11 cellular contexts compared by ENCODE assay signal in the genomic region with DNA sequence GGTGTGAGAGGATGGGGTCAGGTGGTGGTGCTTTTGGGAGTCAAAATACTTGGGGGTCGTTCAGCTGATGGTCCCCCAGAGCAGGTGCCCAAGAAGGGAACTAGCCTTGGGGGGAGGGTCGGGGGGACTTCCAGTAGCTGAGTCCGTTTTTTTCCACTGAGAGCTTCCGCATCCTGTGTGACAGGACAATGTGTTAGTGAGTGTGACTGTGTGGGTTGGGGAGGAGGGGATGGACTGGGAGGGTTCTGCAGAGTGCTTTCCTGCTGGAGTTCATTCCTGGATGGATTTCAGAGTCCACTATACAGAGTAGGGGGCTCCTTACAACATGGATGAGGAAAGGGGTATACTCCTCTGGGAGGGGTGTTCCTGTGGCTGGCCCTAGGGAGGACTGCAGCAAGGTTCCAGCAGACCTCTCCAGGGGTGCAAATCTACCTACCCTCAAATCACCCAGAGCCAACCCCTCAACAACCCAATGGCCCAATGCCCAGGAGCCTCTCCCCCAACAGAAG. TPM values are rescaled to one million over a fixed set of nuclear protein-coding genes. Genes with fewer than 3 reads are reported as not detected.
DNase-seq lines count a peak whose midpoint lies in the region; ATAC-seq, FAIRE-seq and TF ChIP-seq lines count a peak whose summit lies in the region.
"Had no signal": no experiment of that assay in that cellular context is flagged by ENCODE, and none has a peak within 500 bp of the region (broad histone marks: within the 10 kb centered on the region; RNA-seq: fewer than 3 reads in every experiment).

No MANE protein-coding gene starts in this region.

- no peaks in the 10 kb centered on the region for H4K20me1 ChIP-seq in endothelial cell of umbilical vein (replicated peaks; ENCODE audit: control insufficient read depth, extremely low read depth, insufficient read depth, low read length)

- H3K79me2 ChIP-seq in endothelial cell of umbilical vein (ENCODE audit: control insufficient read depth, insufficient read depth, low read length), result peaks cover 48% of the 10 kb centered on the region

- peaks cover 55% of the 10 kb centered on the region for H3K4me1 ChIP-seq in endothelial cell of umbilical vein (ENCODE audit: control insufficient read depth, extremely low read depth, insufficient read depth, low read length)

- H3K4me3 Mint-ChIP-seq in IgD-negative memory B cell, result peak overlapping the region in 2 of 4 donors; percentile 13 to 92
- H3K4me3 Mint-ChIP-seq in nephron, result peak overlapping the region; percentile 86 to 92 (median 88)

- H3K27ac Mint-ChIP-seq in IgD-negative memory B cell (peak overlapping the region in 2 of 3 donors; percentile 53 to 89), nephron (peak overlapping the region; percentile 99 to 100 (median 99))

- no peaks in the 10 kb centered on the region for H3K9me3 Mint-ChIP-seq in IgD-negative memory B cell
- H3K9me3 Mint-ChIP-seq in nephron, result no peaks in the 10 kb centered on the region

- intact Hi-C loops in endothelial cell of umbilical vein (cut with micrococcal nuclease), result loop anchor here (1.0 to 2.0 kb wide), 3 partner anchors 11 to 156 kb away; partner anchors contain the start of genes HYAL3 and NAA80

- ATAC-seq in GM19463 (IDR thresholded peaks at IDR 0.05; ENCODE audit: unreplicated experiment), result no peak

- no peaks in the 10 kb centered on the region for H3K9me3 ChIP-seq in endothelial cell of umbilical vein (replicated peaks; ENCODE audit: control insufficient read depth, insufficient read depth, low read length)

- in situ Hi-C loops in G401 (cut with HindIII; ENCODE audit: low sequenced_read_pairs), result no loop called here

- H2AFZ ChIP-seq in endothelial cell of umbilical vein (ENCODE audit: low read depth, low read length), result no peak overlapping the region

- TF ChIP-seq CTCF in 22Rv1 (IDR thresholded peaks at IDR 0.05), result no peak
- no peak for TF ChIP-seq CTCF in endothelial cell of umbilical vein (IDR thresholded peaks at IDR 0.05; ENCODE audit: extremely low read depth in 1 of 2, insufficient read depth in 1 of 2, low read depth in 1 of 2, low read length in 2 of 2)
- no peak for TF ChIP-seq CTCF in nephron (IDR thresholded peaks at IDR 0.05; ENCODE audit: unreplicated experiment in 3 of 3)

- TF ChIP-seq POLR2A in endothelial cell of umbilical vein (IDR thresholded peaks at IDR 0.05; ENCODE audit: low read depth, low read length), result no peak

- DNase-seq in endothelial cell of umbilical vein (ENCODE audit: low read depth, low spot score) (peak; percentile 76), iPS-NIHi11 (ENCODE audit: low spot score) (no peak), G401 (ENCODE audit: low spot score) (no peak), NCI-H1105 treated with DMSO at 0.1 percent for 48 hours (lab: John Stamatoyannopoulos, UW) (no peak)
- DNase-seq: activated effector memory CD4-positive, alpha-beta T cell treated with Interleukin-2 at 50 U/mL for 16 hours; trophoblast cell had no signal

- peak overlapping the region; percentile 85 for H3K27ac ChIP-seq in 22Rv1
- peak overlapping the region; percentile 99 for H3K27ac ChIP-seq in endothelial cell of umbilical vein (ENCODE audit: insufficient read depth, low read depth, low read length)

- H3K27me3 Mint-ChIP-seq in IgD-negative memory B cell (no peaks in the 10 kb centered on the region), nephron (ENCODE audit: low read depth) (no peaks in the 10 kb centered on the region)

- peak overlapping the region; percentile 88 for H3K9ac ChIP-seq in endothelial cell of umbilical vein (replicated peaks; ENCODE audit: extremely low read depth, insufficient read depth, low read length)

- POLR2A ChIA-PET in endothelial cell of umbilical vein (lab: Charles Lee), result interaction anchor here (0.6 to 5.1 kb wide), 3 partner anchors 13 to 215 kb away, joined by 3 to 38 read pairs (median 5); partner anchors contain the start of genes HYAL3 and NAA80

- H3K4me2 ChIP-seq in endothelial cell of umbilical vein (ENCODE audit: insufficient read depth, low read length), result peak overlapping the region; percentile 75

- H3K4me1 Mint-ChIP-seq in IgD-negative memory B cell (peaks cover 17 to 34% (median 28%) of the 10 kb centered on the region in 3 donors), nephron (peaks cover 42% of the 10 kb centered on the region)

- dilution Hi-C loops in endothelial cell of umbilical vein (cut with MboI; ENCODE audit: extremely low pct_ligation_motif_present, low sequenced_read_pairs), result no loop called here

- H3K36me3 ChIP-seq in endothelial cell of umbilical vein (ENCODE audit: control insufficient read depth in 2 of 2, extremely low read depth in 1 of 2, insufficient read depth in 2 of 2, low read length in 2 of 2), result peaks cover 8 to 27% of the 10 kb centered on the region in 2 experiments

- H3K27me3 ChIP-seq in endothelial cell of umbilical vein (ENCODE audit: control insufficient read depth in 2 of 2, insufficient read depth in 2 of 2, low read length in 2 of 2), result no peaks in the 10 kb centered on the region

- peak overlapping the region in 2 of 3 experiments; percentile 62 to 89 for H3K4me3 ChIP-seq in endothelial cell of umbilical vein (replicated peaks in 1 of 3; ENCODE audit: insufficient read depth in 1 of 3, low read depth in 1 of 3, low read length in 3 of 3)

- BruUV-seq in endothelial cell of umbilical vein (replicated peaks; lab: Mats Ljungman, UMichigan), result no TSS peak

- CTCF ChIA-PET in endothelial cell of umbilical vein (lab: Charles Lee), result interaction anchor here (0.8 to 4.3 kb wide), 15 partner anchors 9 to 219 kb away, joined by 3 to 66 read pairs (median 10); partner anchors contain the start of genes CYB561D2, HYAL1, HYAL3 and NAA80

- H3K9me1 ChIP-seq in endothelial cell of umbilical vein (replicated peaks; ENCODE audit: control insufficient read depth, extremely low read depth, insufficient read depth, low read length), result no peaks in the 10 kb centered on the region

- FAIRE-seq in endothelial cell of umbilical vein (lab: Jason Lieb, UNC), result no peak
- FAIRE-seq: frontal cortex had no signal

- no peaks in the 10 kb centered on the region for H3K36me3 Mint-ChIP-seq in IgD-negative memory B cell
- H3K36me3 Mint-ChIP-seq in nephron (ENCODE audit: low read depth), result peaks cover 20% of the 10 kb centered on the region

RNA-seq across cellular contexts. Expression of gene HYAL2, which starts 0.6 kb away (rescaled TPM):
- polyA plus RNA-seq in IgD-negative memory B cell (7.3 TPM), endothelial cell of umbilical vein (970 and 1,145 TPM in 2 replicates)
- total RNA-seq in endothelial cell of umbilical vein, result 266 and 279 TPM in 2 replicates
- 537 and 563 TPM in 2 replicates for polyA plus RNA-seq in endothelial cell of umbilical vein (2011; cell fraction: cytosol; rRNA removed)
- 347 and 354 TPM in 2 replicates for polyA plus RNA-seq in endothelial cell of umbilical vein (2011; cell fraction: nucleus; rRNA removed)
- polyA plus RNA-seq in endothelial cell of umbilical vein (2012), result 266 and 312 TPM in 2 replicates
- 480 and 514 TPM in 2 replicates for polyA minus RNA-seq in endothelial cell of umbilical vein
- polyA minus RNA-seq in endothelial cell of umbilical vein (2011; cell fraction: cytosol; rRNA and poly(A)+ RNA removed), result 26.4 TPM
- polyA minus RNA-seq in endothelial cell of umbilical vein (2011; cell fraction: nucleus; rRNA and poly(A)+ RNA removed), result 150 and 202 TPM in 2 replicates
- 91.0 and 99.0 TPM in 2 replicates for total RNA-seq in G401 (2014; rRNA removed; shearing (Covaris generic))

RNA-seq across cellular contexts. Expression of gene TUSC2, which starts 4.9 kb away (rescaled TPM):
- polyA plus RNA-seq in IgD-negative memory B cell (51.4 TPM), endothelial cell of umbilical vein (84.8 and 89.0 TPM in 2 replicates)
- total RNA-seq in endothelial cell of umbilical vein, result 30.0 and 31.0 TPM in 2 replicates
- polyA plus RNA-seq in endothelial cell of umbilical vein (2011; cell fraction: cytosol; rRNA removed), result 42.4 and 49.4 TPM in 2 replicates
- 22.3 and 23.0 TPM in 2 replicates for polyA plus RNA-seq in endothelial cell of umbilical vein (2011; cell fraction: nucleus; rRNA removed)
- polyA plus RNA-seq in endothelial cell of umbilical vein (2012), result 32.4 and 32.5 TPM in 2 replicates
- polyA minus RNA-seq in endothelial cell of umbilical vein, result 30.9 and 33.5 TPM in 2 replicates
- 10.3 TPM for polyA minus RNA-seq in endothelial cell of umbilical vein (2011; cell fraction: cytosol; rRNA and poly(A)+ RNA removed)
- 8.5 and 9.1 TPM in 2 replicates for polyA minus RNA-seq in endothelial cell of umbilical vein (2011; cell fraction: nucleus; rRNA and poly(A)+ RNA removed)
- total RNA-seq in G401 (2014; rRNA removed; shearing (Covaris generic)), result 45.0 and 45.4 TPM in 2 replicates

RNA-seq across cellular contexts. Expression of gene RASSF1, which starts 17.5 kb away (rescaled TPM):
- polyA plus RNA-seq in IgD-negative memory B cell, result 155 TPM
- 27.0 and 31.9 TPM in 2 replicates for total RNA-seq in endothelial cell of umbilical vein
- 52.2 and 59.7 TPM in 2 replicates for polyA plus RNA-seq in endothelial cell of umbilical vein
- polyA plus RNA-seq in endothelial cell of umbilical vein (2011; cell fraction: cytosol; rRNA removed), result 48.7 and 57.4 TPM in 2 replicates
- 46.5 and 64.6 TPM in 2 replicates for polyA plus RNA-seq in endothelial cell of umbilical vein (2011; cell fraction: nucleus; rRNA removed)
- polyA plus RNA-seq in endothelial cell of umbilical vein (2012), result 17.7 and 24.5 TPM in 2 replicates
- 14.7 and 20.1 TPM in 2 replicates for polyA minus RNA-seq in endothelial cell of umbilical vein
- 22.3 TPM for polyA minus RNA-seq in endothelial cell of umbilical vein (2011; cell fraction: cytosol; rRNA and poly(A)+ RNA removed)
- 18.0 and 21.2 TPM in 2 replicates for polyA minus RNA-seq in endothelial cell of umbilical vein (2011; cell fraction: nucleus; rRNA and poly(A)+ RNA removed)
- total RNA-seq in G401 (2014; rRNA removed; shearing (Covaris generic)), result 23.2 and 31.8 TPM in 2 replicates

RNA-seq across cellular contexts. Expression of gene HYAL1, which starts 19.8 kb away (rescaled TPM):
- polyA plus RNA-seq in IgD-negative memory B cell (0.14 TPM), endothelial cell of umbilical vein (3.3 and 3.8 TPM in 2 replicates)
- 1.6 and 2.2 TPM in 2 replicates for total RNA-seq in endothelial cell of umbilical vein
- 1.7 and 1.8 TPM in 2 replicates for polyA plus RNA-seq in endothelial cell of umbilical vein (2011; cell fraction: cytosol; rRNA removed)
- polyA plus RNA-seq in endothelial cell of umbilical vein (2011; cell fraction: nucleus; rRNA removed), result 3.6 and 3.7 TPM in 2 replicates
- 0.65 and 0.68 TPM in 2 replicates for polyA plus RNA-seq in endothelial cell of umbilical vein (2012)
- 2.3 and 4.3 TPM in 2 replicates for polyA minus RNA-seq in endothelial cell of umbilical vein
- polyA minus RNA-seq in endothelial cell of umbilical vein (2011; cell fraction: cytosol; rRNA and poly(A)+ RNA removed), result 27.9 TPM
- 2.5 and 4.9 TPM in 2 replicates for polyA minus RNA-seq in endothelial cell of umbilical vein (2011; cell fraction: nucleus; rRNA and poly(A)+ RNA removed)
- 15.8 and 18.4 TPM in 2 replicates for total RNA-seq in G401 (2014; rRNA removed; shearing (Covaris generic))

RNA-seq across cellular contexts. Expression of gene ZMYND10, which starts 22.4 kb away (rescaled TPM):
- polyA plus RNA-seq in IgD-negative memory B cell, result not detected
- total RNA-seq in endothelial cell of umbilical vein, result 0.38 and 0.51 TPM in 2 replicates
- polyA plus RNA-seq in endothelial cell of umbilical vein, result 0.25 and 0.33 TPM in 2 replicates
- 0.18 and 0.25 TPM in 2 replicates for polyA plus RNA-seq in endothelial cell of umbilical vein (2011; cell fraction: cytosol; rRNA removed)
- 0.49 and 0.75 TPM in 2 replicates for polyA plus RNA-seq in endothelial cell of umbilical vein (2011; cell fraction: nucleus; rRNA removed)
- polyA plus RNA-seq in endothelial cell of umbilical vein (2012), result 0.12 TPM in 1 of 2 replicates, not detected in the other
- not detected in 2 replicates for polyA minus RNA-seq in endothelial cell of umbilical vein
- polyA minus RNA-seq in endothelial cell of umbilical vein (2011; cell fraction: cytosol; rRNA and poly(A)+ RNA removed), result not detected
- 0.19 and 0.48 TPM in 2 replicates for polyA minus RNA-seq in endothelial cell of umbilical vein (2011; cell fraction: nucleus; rRNA and poly(A)+ RNA removed)
- 10.1 TPM in 1 of 2 replicates, not detected in the other for total RNA-seq in G401 (2014; rRNA removed; shearing (Covaris generic))
